9 cellular contexts compared by ENCODE assay signal in genomic region chr9:124652203-124652992, GRCh38.
DNase-seq lines count a peak whose midpoint lies in the region; ATAC-seq and TF ChIP-seq lines count a peak whose summit lies in the region.
"Had no signal": no experiment of that assay in that cellular context is flagged by ENCODE, and none has a peak within 500 bp of the region (broad histone marks: within the 10 kb centered on the region; RNA-seq: fewer than 3 reads in every experiment).

No MANE protein-coding gene starts in this region.

- TF ChIP-seq CTCF in choroid plexus epithelial cell (conservative IDR thresholded peaks at IDR 0.05; ENCODE audit: low read depth, low read length) (no peak), lower lobe of right lung (IDR thresholded peaks at IDR 0.05) (no peak), stomach (IDR thresholded peaks at IDR 0.05) (no peak)

- ATAC-seq in lower lobe of right lung: peak; percentile 94 to 96
- no peak for ATAC-seq in GM18498 (IDR thresholded peaks at IDR 0.05; ENCODE audit: unreplicated experiment)
- ATAC-seq in HG02870 (IDR thresholded peaks at IDR 0.05; ENCODE audit: unreplicated experiment): no peak
- no peak for ATAC-seq in HG03469 (IDR thresholded peaks at IDR 0.05; ENCODE audit: unreplicated experiment)

- H3K27ac ChIP-seq in lower lobe of right lung (peak overlapping the region; percentile 38), stomach (no peak overlapping the region)

- H3K27me3 ChIP-seq in lower lobe of right lung (ENCODE audit: low read depth) (no peaks in the 10 kb centered on the region), stomach (no peaks in the 10 kb centered on the region)

- H3K9me3 ChIP-seq in lower lobe of right lung (no peaks in the 10 kb centered on the region), stomach (no peaks in the 10 kb centered on the region)

- no peak for TF ChIP-seq EP300 in stomach (IDR thresholded peaks at IDR 0.05)

- intact Hi-C loops in lower lobe of right lung (cut with DNase I): no loop called here
- intact Hi-C loops in stomach (cut with DNase I; ENCODE audit: low total_unique reads): no loop called here

- peaks cover 5% of the 10 kb centered on the region for H3K4me1 ChIP-seq in lower lobe of right lung
- no peaks in the 10 kb centered on the region for H3K4me1 ChIP-seq in stomach

- no peaks in the 10 kb centered on the region for H3K36me3 ChIP-seq in lower lobe of right lung
- no peaks in the 10 kb centered on the region for H3K36me3 ChIP-seq in stomach

- no peak overlapping the region for H3K4me3 ChIP-seq in choroid plexus epithelial cell (ENCODE audit: low read depth, low read length)
- H3K4me3 ChIP-seq in lower lobe of right lung: no peak overlapping the region
- H3K4me3 ChIP-seq in stomach: no peak overlapping the region

- WGBS in stomach, 5 donors: 78 to 91% (median 86%) methylated on average over 3 of the region's 3 CpGs

- DNase-seq in AG20443 (ENCODE audit: low spot score) (peak; percentile 91), NCI-H446 (lab: John Stamatoyannopoulos, UW) (peak; percentile 27 to 59), choroid plexus epithelial cell (ENCODE audit: low read depth) (peak; percentile 59), lower lobe of right lung (no peak), stomach (no peak)
- DNase-seq: activated naive CD4-positive, alpha-beta T cell treated with anti-CD3 and anti-CD28 coated beads for 36 hours had no signal

- no peak for TF ChIP-seq POLR2A in stomach (IDR thresholded peaks at IDR 0.05)

Comparison
In these comparisons a context has a peak if more than half of its experiments do, and no peak if none do; other contexts are left out.
1. DNase-seq: peak in AG20443 (single experiment), NCI-H446 (2 of 2) and choroid plexus epithelial cell (single experiment); none in lower lobe of right lung (single experiment) and stomach (single experiment).
2. ATAC-seq: peak in lower lobe of right lung (2 of 2); none in GM18498 (single experiment), HG02870 (single experiment) and HG03469 (single experiment).